14 cellular contexts compared by ENCODE assay signal in genomic region chr9:115845648-115846312, GRCh38.
DNase-seq lines count a peak whose midpoint lies in the region; ATAC-seq, FAIRE-seq and TF ChIP-seq lines count a peak whose summit lies in the region.
"Had no signal": no experiment of that assay in that cellular context is flagged by ENCODE, and none has a peak within 500 bp of the region (broad histone marks: within the 10 kb centered on the region; RNA-seq: fewer than 3 reads in every experiment).

No MANE protein-coding gene starts in this region.

- TF ChIP-seq CTCF in GM23338 (conservative IDR thresholded peaks at IDR 0.05; ENCODE audit: low read depth in 2 of 2) (no peak), sigmoid colon (IDR thresholded peaks at IDR 0.05) (no peak)

- no peaks in the 10 kb centered on the region for H3K9me2 ChIP-seq in GM23338 (ENCODE audit: insufficient read depth)

- H3K4me1 Mint-ChIP-seq in GM23338, result peaks cover 8% of the 10 kb centered on the region
- H3K4me1 Mint-ChIP-seq: naive thymus-derived CD4-positive, alpha-beta T cell had no signal

- H3K4me3 Mint-ChIP-seq in GM23338, result no peak overlapping the region
- H3K4me3 Mint-ChIP-seq: activated CD8-positive, alpha-beta T cell treated with anti-CD3 and anti-CD28 coated beads for 36 hours; naive thymus-derived CD4-positive, alpha-beta T cell had no signal

- DNase-seq in GM23338 (ENCODE audit: low spot score) (no peak), fibroblast of peridontal ligament (ENCODE audit: extremely low read depth) (peak; percentile 43), sigmoid colon (peak; percentile 81), head of caudate nucleus (no peak), LoVo (ENCODE audit: low spot score) (no peak), NCI-H2196 (lab: John Stamatoyannopoulos, UW; ENCODE audit: unreplicated experiment) (no peak)
- no peak for DNase-seq in activated CD4-positive, CD25-positive, alpha-beta regulatory T cell treated with anti-CD3 and anti-CD28 coated beads, Interleukin-2, amount 50 U/mL, for 72 hours
- DNase-seq: activated CD8-positive, alpha-beta T cell treated with anti-CD3 and anti-CD28 coated beads for 36 hours; esophagus squamous epithelium; left colon; naive thymus-derived CD4-positive, alpha-beta T cell; right cardiac atrium; T-helper 2 cell had no signal

- intact Hi-C loops in sigmoid colon (cut with DNase I), result no loop called here
- intact Hi-C loops in head of caudate nucleus (cut with DNase I), result no loop called here

- no peaks in the 10 kb centered on the region for H3K9me3 ChIP-seq in sigmoid colon
- H3K9me3 ChIP-seq: esophagus squamous epithelium had no signal

- no peaks in the 10 kb centered on the region for H3K79me2 ChIP-seq in GM23338 (replicated peaks; ENCODE audit: insufficient read depth)

- peaks cover 2% of the 10 kb centered on the region for H3K27me3 Mint-ChIP-seq in GM23338 (ENCODE audit: insufficient read depth, low read depth, poor library complexity)
- H3K27me3 Mint-ChIP-seq: activated CD8-positive, alpha-beta T cell treated with anti-CD3 and anti-CD28 coated beads for 36 hours had no signal

- 68 to 71% methylated on average over 3 of the region's 3 CpGs for WGBS in sigmoid colon, 2 donors

- TF ChIP-seq EP300 in sigmoid colon (IDR thresholded peaks at IDR 0.05), result no peak

- peak; percentile 45 for FAIRE-seq in TTC549 (lab: Jason Lieb, UNC)

- peak overlapping the region; percentile 44; the same call in 1 of the 2 replicates for H2AFZ ChIP-seq in GM23338

- no peak overlapping the region for H3K27ac Mint-ChIP-seq in GM23338
- H3K27ac Mint-ChIP-seq: activated CD8-positive, alpha-beta T cell treated with anti-CD3 and anti-CD28 coated beads for 36 hours; naive thymus-derived CD4-positive, alpha-beta T cell had no signal

- no peaks in the 10 kb centered on the region for H3F3A ChIP-seq in GM23338 (replicated peaks; ENCODE audit: low read depth)

- no peak for ATAC-seq in GM23338
- ATAC-seq: activated CD8-positive, alpha-beta T cell treated with anti-CD3 and anti-CD28 coated beads for 36 hours; left colon; naive thymus-derived CD4-positive, alpha-beta T cell; right cardiac atrium had no signal

- peaks cover 17% of the 10 kb centered on the region for H3K9me3 Mint-ChIP-seq in GM23338
- H3K9me3 Mint-ChIP-seq: activated CD8-positive, alpha-beta T cell treated with anti-CD3 and anti-CD28 coated beads for 36 hours had no signal

- H3K4me2 ChIP-seq in GM23338, result no peak overlapping the region

- H3K36me3 Mint-ChIP-seq in GM23338 (ENCODE audit: low read depth), result peaks cover 17% of the 10 kb centered on the region
- H3K36me3 Mint-ChIP-seq: naive thymus-derived CD4-positive, alpha-beta T cell had no signal

- H3K36me3 ChIP-seq in GM23338 (ENCODE audit: insufficient read depth) (no peaks in the 10 kb centered on the region), sigmoid colon (no peaks in the 10 kb centered on the region)
- H3K36me3 ChIP-seq: esophagus squamous epithelium had no signal

- peaks cover 20% of the 10 kb centered on the region for H3K4me1 ChIP-seq in GM23338 (ENCODE audit: insufficient read depth)
- no peaks in the 10 kb centered on the region for H3K4me1 ChIP-seq in sigmoid colon
- H3K4me1 ChIP-seq: esophagus squamous epithelium had no signal

- TF ChIP-seq POLR2A in sigmoid colon (IDR thresholded peaks at IDR 0.05), result no peak

- H3K27me3 ChIP-seq in GM23338 (ENCODE audit: insufficient read depth) (no peaks in the 10 kb centered on the region), sigmoid colon (no peaks in the 10 kb centered on the region)
- H3K27me3 ChIP-seq: esophagus squamous epithelium had no signal

- H3K4me3 ChIP-seq in GM23338 (no peak overlapping the region), sigmoid colon (no peak overlapping the region)
- H3K4me3 ChIP-seq: esophagus squamous epithelium had no signal

- no peak overlapping the region for H3K27ac ChIP-seq in GM23338 (ENCODE audit: low read depth)
- peak overlapping the region in 1 of 4 donors; percentile 36 for H3K27ac ChIP-seq in sigmoid colon

- H4K20me1 ChIP-seq in GM23338 (replicated peaks; ENCODE audit: insufficient read depth), result no peaks in the 10 kb centered on the region

TF ChIP-seq in GM23338, 12 proteins besides CTCF, POLR2A, EP300 and RAD21 (continues in another document):
- TF ChIP-seq CREB1 (CRISPR knock-in tag; IDR thresholded peaks at IDR 0.05; ENCODE audit: low read depth) (no peak), NANOG (IDR thresholded peaks at IDR 0.05; ENCODE audit: borderline replicate concordance) (no peak), ZNF462 (CRISPR knock-in tag; IDR thresholded peaks at IDR 0.05) (no peak), EZH2 (IDR thresholded peaks at IDR 0.05; ENCODE audit: low read depth, unreplicated experiment) (no peak), ETS1 (IDR thresholded peaks at IDR 0.05) (no peak)

Comparison
In these comparisons a context has a peak if more than half of its experiments do, and no peak if none do; other contexts are left out.
1. DNase-seq: peak in fibroblast of peridontal ligament (single experiment) and sigmoid colon (single experiment); none in GM23338 (single experiment), head of caudate nucleus (0 of 42), LoVo (single experiment), activated CD4-positive, CD25-positive, alpha-beta regulatory T cell treated with anti-CD3 and anti-CD28 coated beads, Interleukin-2, amount 50 U/mL, for 72 hours (single experiment) and NCI-H2196 (single experiment).